24 cellular contexts compared by ENCODE assay signal in the genomic region with DNA sequence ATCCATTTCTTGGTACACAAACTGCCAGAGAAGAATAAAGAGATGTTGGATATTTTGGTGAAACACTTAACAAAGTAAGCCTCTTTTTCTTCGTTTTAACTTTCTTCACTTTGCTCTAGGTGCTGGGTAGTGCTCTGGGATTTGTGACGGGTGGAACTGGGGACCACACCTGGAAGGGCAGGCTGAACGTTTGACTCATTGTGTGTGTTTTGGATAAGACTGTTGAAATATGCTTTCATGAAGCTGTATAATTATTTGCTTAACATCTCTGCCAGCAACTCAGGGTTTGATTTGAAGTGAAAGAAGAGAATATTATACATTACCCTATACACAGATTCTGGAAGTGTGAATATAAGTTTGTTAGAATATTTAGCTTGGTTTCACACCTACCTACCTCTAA.
DNase-seq lines count a peak whose midpoint lies in the region; ATAC-seq, FAIRE-seq and TF ChIP-seq lines count a peak whose summit lies in the region.
"Had no signal": no experiment of that assay in that cellular context is flagged by ENCODE, and none has a peak within 500 bp of the region (broad histone marks: within the 10 kb centered on the region; RNA-seq: fewer than 3 reads in every experiment).

No MANE protein-coding gene starts in this region.

- no peaks in the 10 kb centered on the region for H3K9me3 ChIP-seq in RWPE2 (ENCODE audit: severe bottlenecking)
- H3K9me3 ChIP-seq in pancreas: no peaks in the 10 kb centered on the region
- H3K9me3 ChIP-seq in ovary: no peaks in the 10 kb centered on the region
- H3K9me3 ChIP-seq: A549, HAP-1, SK-N-SH had no signal

- TF ChIP-seq EP300 in ovary (IDR thresholded peaks at IDR 0.05): no peak

- H3K27me3 ChIP-seq in RWPE2 (ENCODE audit: insufficient read depth, poor library complexity, severe bottlenecking) (no peaks in the 10 kb centered on the region), pancreas (no peaks in the 10 kb centered on the region), ovary (no peaks in the 10 kb centered on the region)

- intact Hi-C loops in pancreas (cut with DNase I) (no loop called here), ovary (cut with DNase I) (no loop called here)

- H3K36me3 ChIP-seq in RWPE2 (ENCODE audit: low read depth) (no peaks in the 10 kb centered on the region), pancreas (no peaks in the 10 kb centered on the region), ovary (no peaks in the 10 kb centered on the region)
- H3K36me3 ChIP-seq: HAP-1 had no signal

- no peak overlapping the region for H3K4me3 Mint-ChIP-seq in effector memory CD8-positive, alpha-beta T cell
- H3K4me3 Mint-ChIP-seq: B cell, CD14-positive monocyte, GM23338 had no signal

- ATAC-seq in RWPE2 (ENCODE audit: low read depth) (peak; percentile 42; the same call in 1 of the 3 replicates), esophagus mucosa (peak; percentile 87), pancreas (peak; percentile 88 to 96 (median 92))
- ATAC-seq in effector memory CD8-positive, alpha-beta T cell (replicated peaks): no peak
- ATAC-seq: A549, GM12878, GM23338 had no signal

- TF ChIP-seq CTCF in RWPE2 (IDR thresholded peaks at IDR 0.05; ENCODE audit: poor library complexity, severe bottlenecking): no peak
- TF ChIP-seq CTCF in pancreas (IDR thresholded peaks at IDR 0.05): no peak
- TF ChIP-seq CTCF in coronary artery (IDR thresholded peaks at IDR 0.05): no peak
- TF ChIP-seq CTCF in ovary (IDR thresholded peaks at IDR 0.05): no peak

- no peaks in the 10 kb centered on the region for H3K4me1 ChIP-seq in RWPE2 (ENCODE audit: insufficient read depth, poor library complexity, severe bottlenecking)
- H3K4me1 ChIP-seq in pancreas: peaks cover 0 to 4% (median 4%) of the 10 kb centered on the region in 3 donors
- peaks cover 4% of the 10 kb centered on the region for H3K4me1 ChIP-seq in ovary (ENCODE audit: insufficient read depth)
- H3K4me1 ChIP-seq: HAP-1 had no signal

- no peak for TF ChIP-seq POLR2A in ovary (IDR thresholded peaks at IDR 0.05)

- H3K4me3 ChIP-seq in RWPE2 (ENCODE audit: severe bottlenecking) (no peak overlapping the region), pancreas (no peak overlapping the region), coronary artery (no peak overlapping the region), ovary (no peak overlapping the region)
- H3K4me3 ChIP-seq: A549, GM12878, GM23338, HAP-1 had no signal

- DNase-seq in DMS53 treated with DMSO at 0.1 percent for 48 hours (lab: John Stamatoyannopoulos, UW; ENCODE audit: unreplicated experiment): peak; percentile 4
- no peak for DNase-seq in RWPE2 (ENCODE audit: low spot score)
- peak in 2 of 6 donors; percentile 25 to 56 for DNase-seq in pancreas
- DNase-seq in coronary artery (ENCODE audit: low spot score): no peak
- DNase-seq in effector memory CD8-positive, alpha-beta T cell: no peak
- DNase-seq in EL: no peak
- DNase-seq in ovary: no peak
- DNase-seq: DMS79 treated with DMSO at 0.1 percent for 48 hours, NCI-H1694, NCI-H2081, NCI-H2171, NCI-H345, NCI-H524, NCI-H774, SHP77, SK-N-SH had no signal

- H3K27ac ChIP-seq in RWPE2 (ENCODE audit: poor library complexity, severe bottlenecking) (no peak overlapping the region), pancreas (no peak overlapping the region), coronary artery (no peak overlapping the region), ovary (no peak overlapping the region)
- H3K27ac ChIP-seq: A549 had no signal

- peaks cover 0 to 8% of the 10 kb centered on the region in 2 donors for H3K4me1 Mint-ChIP-seq in effector memory CD8-positive, alpha-beta T cell (ENCODE audit: low read depth in 2 of 2)
- H3K4me1 Mint-ChIP-seq: B cell, IgD-negative memory B cell had no signal

- no peak overlapping the region for H3K27ac Mint-ChIP-seq in effector memory CD8-positive, alpha-beta T cell
- H3K27ac Mint-ChIP-seq: B cell, GM23338, IgD-negative memory B cell had no signal

- no peak for FAIRE-seq in pancreas (lab: Jason Lieb, UNC)
- FAIRE-seq: A549, GM12878 had no signal

- H3K27me3 Mint-ChIP-seq in effector memory CD8-positive, alpha-beta T cell: no peaks in the 10 kb centered on the region
- H3K27me3 Mint-ChIP-seq: B cell had no signal

- WGBS in pancreas, 2 donors: 33 to 37% methylated on average over 3 of the region's 3 CpGs
- 31 to 63% (median 38%) methylated on average over 3 of the region's 3 CpGs for WGBS in ovary, 3 donors

- no peaks in the 10 kb centered on the region for H3K9me3 Mint-ChIP-seq in effector memory CD8-positive, alpha-beta T cell
- H3K9me3 Mint-ChIP-seq: GM23338 had no signal

- no peaks in the 10 kb centered on the region for H3K36me3 Mint-ChIP-seq in effector memory CD8-positive, alpha-beta T cell (ENCODE audit: insufficient read depth)
- H3K36me3 Mint-ChIP-seq: IgD-negative memory B cell had no signal
